ENCODE assay signal across 15 cellular contexts in the genomic region with DNA sequence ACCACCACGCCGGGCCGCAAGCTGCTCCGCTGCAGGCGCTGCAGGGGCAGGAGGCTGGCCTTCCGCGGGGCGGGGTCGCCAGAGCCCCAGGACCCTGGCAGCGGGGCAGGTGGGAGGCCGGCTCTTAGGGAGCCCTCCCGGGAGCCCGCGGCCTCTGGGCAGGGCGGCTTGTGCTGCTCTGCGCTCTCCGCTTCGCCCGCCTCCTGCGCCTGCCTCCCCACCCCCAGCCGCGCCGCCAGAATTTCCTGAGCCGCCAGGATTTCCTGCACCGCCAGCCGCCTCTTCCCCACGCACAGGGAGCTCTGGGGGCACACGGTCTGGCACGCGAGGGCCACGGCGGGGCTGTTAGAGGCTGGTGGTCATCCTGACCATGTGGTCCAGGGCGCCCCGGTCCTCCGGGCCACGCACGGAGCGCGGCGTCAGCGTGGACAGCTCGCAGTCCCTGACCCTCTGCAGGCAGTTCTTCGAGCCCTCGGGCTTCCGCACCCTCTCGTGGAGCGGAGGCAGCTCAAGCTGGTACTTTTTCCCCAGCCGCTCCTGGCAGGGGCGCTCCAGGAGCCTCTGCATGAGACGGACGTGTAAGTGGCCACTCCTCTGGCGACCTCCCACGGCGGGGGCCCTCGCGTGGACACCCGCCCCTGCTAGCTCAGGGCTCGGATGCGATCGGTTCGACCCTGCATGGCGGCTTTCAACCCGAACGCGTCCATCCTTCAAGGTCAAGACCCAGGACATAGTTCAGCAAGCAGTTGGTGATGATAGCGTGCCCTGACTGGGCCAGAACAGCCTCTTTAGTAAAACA. TPM values are rescaled to one million over a fixed set of nuclear protein-coding genes. Genes with fewer than 3 reads are reported as not detected.
DNase-seq lines count a peak whose midpoint lies in the region; ATAC-seq, FAIRE-seq and TF ChIP-seq lines count a peak whose summit lies in the region.
"Not testable (repeated sequence)": the region's sequence is repeated elsewhere in the genome, so short reads cannot be mapped to it uniquely, and the experiment has no call there.
"Had no signal": no experiment of that assay in that cellular context is flagged by ENCODE, and none has a peak within 500 bp of the region (broad histone marks: within the 10 kb centered on the region; RNA-seq: fewer than 3 reads in every experiment).

No MANE protein-coding gene starts in this region.

- H3K27me3 ChIP-seq in BE2C; astrocyte (ENCODE audit: insufficient read depth, low read length); endodermal cell (ENCODE audit: control insufficient read depth, insufficient read depth, low read length, poor library complexity, severe bottlenecking); right lobe of liver; psoas muscle (ENCODE audit: insufficient read depth in 3 of 3, low read length in 2 of 3); suprapubic skin: not testable (repeated sequence)

- H3K4me1 ChIP-seq in BE2C; astrocyte (ENCODE audit: insufficient read depth, low read length); endodermal cell (ENCODE audit: control insufficient read depth, insufficient read depth, low read length); right lobe of liver; psoas muscle; suprapubic skin: not testable (repeated sequence)

- TF ChIP-seq EP300 in suprapubic skin (IDR thresholded peaks at IDR 0.05), result not testable (repeated sequence)

- ATAC-seq in activated CD4-positive, alpha-beta T cell treated with anti-CD3 and anti-CD28 coated beads for 36 hours; right lobe of liver; psoas muscle: not testable (repeated sequence)

- not testable (repeated sequence) for H3K36me3 Mint-ChIP-seq in activated CD4-positive, alpha-beta T cell treated with anti-CD3 and anti-CD28 coated beads for 36 hours (ENCODE audit: low read depth); astrocyte (ENCODE audit: low read depth, unreplicated experiment); endodermal cell (ENCODE audit: low read depth)

- H3K9me3 Mint-ChIP-seq in activated CD4-positive, alpha-beta T cell treated with anti-CD3 and anti-CD28 coated beads for 36 hours (ENCODE audit: low read depth); astrocyte (ENCODE audit: unreplicated experiment); endodermal cell: not testable (repeated sequence)

- TF ChIP-seq POLR2A in right lobe of liver (IDR thresholded peaks at IDR 0.05); suprapubic skin (IDR thresholded peaks at IDR 0.05): not testable (repeated sequence)

- peak; percentile 8 for DNase-seq in BE2C
- peak; percentile 11 for DNase-seq in activated CD4-positive, alpha-beta T cell treated with anti-CD3 and anti-CD28 coated beads for 36 hours
- not testable (repeated sequence) for DNase-seq in astrocyte (ENCODE audit: low read depth)
- DNase-seq in endodermal cell, result peak; percentile 22
- DNase-seq in cardiac septum (ENCODE audit: low spot score), result peak; percentile 51
- peak in 2 of 3 donors; percentile 37 to 59 for DNase-seq in right lobe of liver
- DNase-seq in psoas muscle, result peak; percentile 6 to 47
- peak; percentile 50 to 65 for DNase-seq in suprapubic skin (ENCODE audit: low spot score in 2 of 2)

- H3K27me3 Mint-ChIP-seq in activated CD4-positive, alpha-beta T cell treated with anti-CD3 and anti-CD28 coated beads for 36 hours; astrocyte (ENCODE audit: low read depth, unreplicated experiment); endodermal cell (ENCODE audit: insufficient read depth): not testable (repeated sequence)

- WGBS in endodermal cell (ENCODE audit: insufficient coverage in 1 of 2, insufficient read length in 1 of 2), 2 experiments, result 60% methylated on average over 32 of the region's 66 CpGs; no CpG with 5 or more reads in 1 of the 2 experiments
- 28% methylated on average over 4 of the region's 66 CpGs for WGBS in right lobe of liver (ENCODE audit: insufficient coverage, low coverage, low lambda C conversion rate, missing lambda C conversion rate)
- 2 to 3% (median 3%) methylated on average over 20 to 37 of the region's 66 CpGs for WGBS in psoas muscle, 3 donors
- 24% methylated on average over 4 of the region's 66 CpGs for WGBS in suprapubic skin

- H3K27ac Mint-ChIP-seq in activated CD4-positive, alpha-beta T cell treated with anti-CD3 and anti-CD28 coated beads for 36 hours; astrocyte (ENCODE audit: unreplicated experiment); endodermal cell: not testable (repeated sequence)

- H3K4me1 Mint-ChIP-seq in activated CD4-positive, alpha-beta T cell treated with anti-CD3 and anti-CD28 coated beads for 36 hours; astrocyte (ENCODE audit: low read depth, unreplicated experiment); endodermal cell: not testable (repeated sequence)

- FAIRE-seq in astrocyte (lab: Jason Lieb, UNC), result not testable (repeated sequence)

- POLR2A ChIA-PET in activated CD4-positive, alpha-beta T cell treated with anti-CD3 and anti-CD28 coated beads for 36 hours (lab: Charles Lee), result not testable (repeated sequence)

- H4K20me1 ChIP-seq in astrocyte (ENCODE audit: insufficient read depth, low read length), result not testable (repeated sequence)

- H3K4me2 ChIP-seq in astrocyte (ENCODE audit: low read length), result peak overlapping the region; percentile 79

- not testable (repeated sequence) for H3K27ac ChIP-seq in astrocyte (ENCODE audit: low read depth, low read length); endodermal cell (ENCODE audit: low read depth, low read length); right lobe of liver; psoas muscle; suprapubic skin

- H3K79me2 ChIP-seq in astrocyte (ENCODE audit: insufficient read depth, low read length), result not testable (repeated sequence)

- not testable (repeated sequence) for H3K36me3 ChIP-seq in BE2C; astrocyte (ENCODE audit: insufficient read depth, low read length); endodermal cell (ENCODE audit: control insufficient read depth, insufficient read depth, low read length); right lobe of liver; psoas muscle (ENCODE audit: insufficient read depth in 1 of 2, low read depth in 1 of 2); suprapubic skin

- not testable (repeated sequence) for H3K4me3 Mint-ChIP-seq in activated CD4-positive, alpha-beta T cell treated with anti-CD3 and anti-CD28 coated beads for 36 hours; astrocyte (ENCODE audit: unreplicated experiment); endodermal cell

- not testable (repeated sequence) for H3K9ac ChIP-seq in astrocyte (ENCODE audit: low read length); endodermal cell (ENCODE audit: extremely low read depth, low read length, poor library complexity, severe bottlenecking)

- H2AFZ ChIP-seq in astrocyte (ENCODE audit: low read depth, low read length), result peak overlapping the region; percentile 77

- CTCF ChIA-PET in activated CD4-positive, alpha-beta T cell treated with anti-CD3 and anti-CD28 coated beads for 36 hours (lab: Charles Lee), result not testable (repeated sequence)

- not testable (repeated sequence) for H3K9me3 ChIP-seq in BE2C; astrocyte (ENCODE audit: insufficient read depth, low read depth, low read length); endodermal cell (ENCODE audit: control insufficient read depth, low read length); right lobe of liver; psoas muscle; suprapubic skin

- intact Hi-C loops in activated CD4-positive, alpha-beta T cell treated with anti-CD3 and anti-CD28 coated beads for 36 hours (cut with DNase I, micrococcal nuclease); cardiac septum (cut with DNase I); right lobe of liver (cut with DNase I); psoas muscle (cut with DNase I): not testable (repeated sequence)

- TF ChIP-seq CTCF in BE2C (IDR thresholded peaks at IDR 0.05; ENCODE audit: low read depth, low read length); astrocyte (IDR thresholded peaks at IDR 0.05; ENCODE audit: insufficient read depth, low read depth, low read length); endodermal cell (conservative IDR thresholded peaks at IDR 0.05); right lobe of liver (IDR thresholded peaks at IDR 0.05); psoas muscle (IDR thresholded peaks at IDR 0.05); suprapubic skin (IDR thresholded peaks at IDR 0.05): not testable (repeated sequence)

- H3K4me3 ChIP-seq in BE2C (ENCODE audit: low read depth, low read length); astrocyte (ENCODE audit: insufficient read depth, low read depth, low read length); endodermal cell (ENCODE audit: low read length); right lobe of liver: not testable (repeated sequence)
- H3K4me3 ChIP-seq in psoas muscle (peak overlapping the region; percentile 46), suprapubic skin (peak overlapping the region; percentile 38)

RNA-seq across cellular contexts. Expression of a gene that starts 14.2 kb away (rescaled TPM):
- polyA plus RNA-seq in BE2C (2012; ENCODE audit: insufficient read depth, insufficient read length, low read depth), result not detected
- not detected for total RNA-seq in activated CD4-positive, alpha-beta T cell treated with anti-CD3 and anti-CD28 coated beads for 36 hours
- 0.18 TPM in 1 of 2 replicates, not detected in the other for total RNA-seq in astrocyte
- total RNA-seq in endodermal cell, result not detected
- polyA plus RNA-seq in endodermal cell (2013, experiment 1 of 2), result not detected
- polyA plus RNA-seq in endodermal cell (2013, experiment 2 of 2), result not detected
- not detected for total RNA-seq in cardiac septum
- not detected for total RNA-seq in right lobe of liver
- total RNA-seq in psoas muscle, result not detected
- not detected for polyA plus RNA-seq in psoas muscle
- not detected for total RNA-seq in suprapubic skin
- total RNA-seq: A172; activated CD8-positive, alpha-beta memory T cell treated with anti-CD3 and anti-CD28 coated beads for 36 hours; activated T-cell treated with anti-CD3 and anti-CD28 coated beads, Interleukin-2, amount 50 U/mL, for 4 hours; liver; neural crest cell; prostate gland; urinary bladder had no signal
- polyA plus RNA-seq: liver, urinary bladder had no signal

RNA-seq across cellular contexts. Expression of a gene that starts 55.7 kb away (rescaled TPM):
- polyA plus RNA-seq in BE2C (2012; ENCODE audit: insufficient read depth, insufficient read length, low read depth), result not detected
- total RNA-seq in activated CD4-positive, alpha-beta T cell treated with anti-CD3 and anti-CD28 coated beads for 36 hours, result not detected
- 0.24 and 0.32 TPM in 2 replicates for total RNA-seq in astrocyte
- not detected for total RNA-seq in endodermal cell
- polyA plus RNA-seq in endodermal cell (2013, experiment 1 of 2), result not detected
- not detected for polyA plus RNA-seq in endodermal cell (2013, experiment 2 of 2)
- total RNA-seq in cardiac septum, result not detected
- total RNA-seq in right lobe of liver, result not detected
- total RNA-seq in psoas muscle, result not detected
- polyA plus RNA-seq in psoas muscle, result not detected
- not detected for total RNA-seq in suprapubic skin
- total RNA-seq: A172; activated CD8-positive, alpha-beta memory T cell treated with anti-CD3 and anti-CD28 coated beads for 36 hours; activated T-cell treated with anti-CD3 and anti-CD28 coated beads, Interleukin-2, amount 50 U/mL, for 4 hours; liver; neural crest cell; urinary bladder had no signal
- polyA plus RNA-seq: liver, urinary bladder had no signal

RNA-seq across cellular contexts. Expression of a gene that starts 57.9 kb away (rescaled TPM):
- not detected for polyA plus RNA-seq in BE2C (2012; ENCODE audit: insufficient read depth, insufficient read length, low read depth)
- not detected for total RNA-seq in activated CD4-positive, alpha-beta T cell treated with anti-CD3 and anti-CD28 coated beads for 36 hours
- 0.34 and 0.50 TPM in 2 replicates for total RNA-seq in astrocyte
- total RNA-seq in endodermal cell, result not detected
- not detected for polyA plus RNA-seq in endodermal cell (2013, experiment 1 of 2)
- not detected for polyA plus RNA-seq in endodermal cell (2013, experiment 2 of 2)
- not detected for total RNA-seq in cardiac septum
- total RNA-seq in right lobe of liver, result not detected
- total RNA-seq in psoas muscle, result not detected
- not detected for polyA plus RNA-seq in psoas muscle
- total RNA-seq in suprapubic skin, result not detected
- total RNA-seq: A172; activated CD8-positive, alpha-beta memory T cell treated with anti-CD3 and anti-CD28 coated beads for 36 hours; activated T-cell treated with anti-CD3 and anti-CD28 coated beads, Interleukin-2, amount 50 U/mL, for 4 hours; liver; neural crest cell; prostate gland; urinary bladder had no signal
- polyA plus RNA-seq: liver, urinary bladder had no signal

RNA-seq across cellular contexts. Expression of a gene that starts 59.8 kb away (rescaled TPM):
- polyA plus RNA-seq in BE2C (2012; ENCODE audit: insufficient read depth, insufficient read length, low read depth), result not detected
- total RNA-seq in activated CD4-positive, alpha-beta T cell treated with anti-CD3 and anti-CD28 coated beads for 36 hours, result not detected
- total RNA-seq in astrocyte (not detected in 2 replicates), endodermal cell (not detected), cardiac septum (not detected), right lobe of liver (not detected), psoas muscle (not detected), suprapubic skin (not detected)
- not detected for polyA plus RNA-seq in endodermal cell (2013, experiment 1 of 2)
- not detected for polyA plus RNA-seq in endodermal cell (2013, experiment 2 of 2)
- not detected for polyA plus RNA-seq in psoas muscle
- total RNA-seq: A172; activated CD8-positive, alpha-beta memory T cell treated with anti-CD3 and anti-CD28 coated beads for 36 hours; activated T-cell treated with anti-CD3 and anti-CD28 coated beads, Interleukin-2, amount 50 U/mL, for 4 hours; liver; neural crest cell; urinary bladder had no signal
- polyA plus RNA-seq: liver, urinary bladder had no signal
